In the genomic region with DNA sequence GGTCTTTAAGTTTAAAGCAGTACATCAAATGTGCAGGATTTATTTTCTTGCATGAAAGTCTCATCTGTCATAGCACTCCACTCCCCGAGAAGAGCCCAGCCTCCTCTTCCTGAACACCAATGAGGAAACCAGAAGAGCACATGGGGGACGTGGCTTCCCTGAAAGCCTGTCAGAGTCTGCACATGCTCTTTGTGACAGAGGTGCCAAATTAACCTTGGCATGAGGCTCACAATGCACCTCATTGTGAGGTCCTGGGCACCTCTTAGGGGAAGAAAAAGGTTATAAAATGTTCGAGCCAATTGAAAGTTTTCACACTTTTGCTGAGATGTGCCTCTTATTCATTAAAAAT, we compare ENCODE assay signal across 8 cellular contexts.
DNase-seq lines count a peak whose midpoint lies in the region; ATAC-seq and TF ChIP-seq lines count a peak whose summit lies in the region.

No MANE protein-coding gene starts in this region.

- peaks cover 0 to 6% (median 0%) of the 10 kb centered on the region in 5 experiments for H3K9me3 Mint-ChIP-seq in brain

- H3K4me3 ChIP-seq in stomach smooth muscle (ENCODE audit: low read length in 2 of 2) (peak overlapping the region; percentile 77 to 81), H7 (ENCODE audit: insufficient read depth, low read depth, low read length) (no peak overlapping the region)

- no peaks in the 10 kb centered on the region for H3K36me3 ChIP-seq in stomach smooth muscle (ENCODE audit: control insufficient read depth in 2 of 2, insufficient read depth in 2 of 2, low read length in 2 of 2)
- no peaks in the 10 kb centered on the region for H3K36me3 ChIP-seq in H7 (replicated peaks; ENCODE audit: control insufficient read depth, insufficient read depth, low read length)

- no peaks in the 10 kb centered on the region for H3K27me3 ChIP-seq in stomach smooth muscle (ENCODE audit: control insufficient read depth in 1 of 2, insufficient read depth in 2 of 2, low read length in 2 of 2)
- no peaks in the 10 kb centered on the region for H3K27me3 ChIP-seq in H7 (ENCODE audit: control insufficient read depth, insufficient read depth, low read length)

- ATAC-seq in GM19463 (IDR thresholded peaks at IDR 0.05; ENCODE audit: unreplicated experiment), result peak; percentile 20
- ATAC-seq in left colon, result peak; percentile 87
- ATAC-seq in GM18873 (IDR thresholded peaks at IDR 0.05; ENCODE audit: low FRiP score, unreplicated experiment), result no peak

- no peak for TF ChIP-seq CTCF in brain (conservative IDR thresholded peaks at IDR 0.05)

- peak overlapping the region in 4 of 5 experiments; percentile 39 to 84 (median 54) for H3K27ac Mint-ChIP-seq in brain

- intact Hi-C loops in left colon (cut with DNase I, micrococcal nuclease), result no loop called here

- peaks cover 3% of the 10 kb centered on the region for H3K27me3 Mint-ChIP-seq in brain

- no peaks in the 10 kb centered on the region for H3K36me3 Mint-ChIP-seq in brain

- H3K4me1 ChIP-seq in stomach smooth muscle (ENCODE audit: control insufficient read depth, insufficient read depth, low read length), result no peaks in the 10 kb centered on the region

- H3K9me3 ChIP-seq in stomach smooth muscle (ENCODE audit: control insufficient read depth in 2 of 2, low read length in 2 of 2), result no peaks in the 10 kb centered on the region

- peak overlapping the region; percentile 42 to 44 for H3K9ac ChIP-seq in stomach smooth muscle (ENCODE audit: low read length in 2 of 2)

- DNase-seq in AML-193 (lab: John Stamatoyannopoulos, UW), result peak; percentile 61 to 63
- DNase-seq in NCI-H69 (lab: John Stamatoyannopoulos, UW), result peak; percentile 87
- peak; percentile 47 to 73 for DNase-seq in left colon
- DNase-seq in H7, result no peak

- H3K27ac ChIP-seq in stomach smooth muscle (ENCODE audit: low read length), result no peak overlapping the region

- peaks cover 38% of the 10 kb centered on the region for H3K4me1 Mint-ChIP-seq in brain

- peak overlapping the region; percentile 19 to 81 (median 66) for H3K4me3 Mint-ChIP-seq in brain
